28 cellular contexts compared by ENCODE assay signal in genomic region chr19:4937060-4937459, GRCh38. TPM values are rescaled to one million over a fixed set of nuclear protein-coding genes. Genes with fewer than 3 reads are reported as not detected.
"Had no signal": no experiment of that assay in that cellular context is flagged by ENCODE, and none has a peak within 500 bp of the region (broad histone marks: within the 10 kb centered on the region; RNA-seq: fewer than 3 reads in every experiment).

No MANE protein-coding gene starts in this region.

- H3K27ac Mint-ChIP-seq: dendritic cell treated with granulocyte-macrophage colony-stimulating factor and Interleukin-4, amounts not matched to agents 40 ng/mL and 50 ng/mL, for 4 days; endodermal cell; mesothelial cell of epicardium had no signal

- ATAC-seq: effector memory CD8-positive, alpha-beta T cell; esophagus mucosa; gastrocnemius medialis; heart right ventricle; left cardiac atrium; left lung; left ventricle myocardium superior; lower lobe of right lung; mucosa of descending colon had no signal

- H3K9me3 Mint-ChIP-seq: dendritic cell treated with granulocyte-macrophage colony-stimulating factor and Interleukin-4, amounts not matched to agents 40 ng/mL and 50 ng/mL, for 4 days; effector memory CD8-positive, alpha-beta T cell; endodermal cell; mesothelial cell of epicardium; naive B cell had no signal

- H3K4me1 Mint-ChIP-seq: endodermal cell, mesothelial cell of epicardium had no signal

- H3K4me3 Mint-ChIP-seq: dendritic cell treated with granulocyte-macrophage colony-stimulating factor and Interleukin-4, amounts not matched to agents 40 ng/mL and 50 ng/mL, for 4 days; effector memory CD8-positive, alpha-beta T cell; endodermal cell; mesothelial cell of epicardium; naive B cell had no signal

- DNase-seq: colonic mucosa; cortex of kidney; effector CD8-positive, alpha-beta T cell; effector memory CD8-positive, alpha-beta T cell; endodermal cell; erythroblast; esophagus squamous epithelium; foreskin fibroblast; foreskin melanocyte; gastrocnemius medialis; glutamatergic neuron; head of caudate nucleus; heart right ventricle; hippocampal formation; left cardiac atrium; left lung; left ventricle myocardium superior; lower lobe of right lung; mesenchymal stem cell; mucosa of descending colon; naive B cell had no signal

- H3K27me3 Mint-ChIP-seq: dendritic cell treated with granulocyte-macrophage colony-stimulating factor and Interleukin-4, amounts not matched to agents 40 ng/mL and 50 ng/mL, for 4 days; effector memory CD8-positive, alpha-beta T cell; naive B cell had no signal

- H3K36me3 Mint-ChIP-seq: naive B cell had no signal

RNA-seq across cellular contexts. Expression of gene ARRDC5, which starts 34.4 kb away (rescaled TPM):
- total RNA-seq: endodermal cell, esophagus mucosa, gastrocnemius medialis, glomerular endothelial cell, kidney epithelial cell, left ventricle myocardium superior, lung microvascular endothelial cell, mesothelial cell of epicardium, myocyte had no signal
